ENCODE assay signal across 1 cellular context in genomic region chr1:149916193-149916926, GRCh38.
TF ChIP-seq lines count a peak whose summit lies in the region.

No MANE protein-coding gene starts in this region.

TF ChIP-seq in GM12878, 131 proteins besides CTCF, POLR2A, EP300 and RAD21:
- no peak for TF ChIP-seq ZNF687 (IDR thresholded peaks at IDR 0.05)
- TF ChIP-seq CEBPB (IDR thresholded peaks at IDR 0.05; ENCODE audit: borderline replicate concordance in 1 of 2, low read depth in 2 of 2, low read length in 2 of 2): no peak
- no peak for TF ChIP-seq EZH2 (IDR thresholded peaks at IDR 0.05; ENCODE audit: borderline replicate concordance, control insufficient read depth, low read depth, low read length)
- TF ChIP-seq HCFC1 (IDR thresholded peaks at IDR 0.05; ENCODE audit: low read length): no peak
- TF ChIP-seq RFX5 (IDR thresholded peaks at IDR 0.05; ENCODE audit: low read depth, low read length): no peak
- TF ChIP-seq, protein P1, sequence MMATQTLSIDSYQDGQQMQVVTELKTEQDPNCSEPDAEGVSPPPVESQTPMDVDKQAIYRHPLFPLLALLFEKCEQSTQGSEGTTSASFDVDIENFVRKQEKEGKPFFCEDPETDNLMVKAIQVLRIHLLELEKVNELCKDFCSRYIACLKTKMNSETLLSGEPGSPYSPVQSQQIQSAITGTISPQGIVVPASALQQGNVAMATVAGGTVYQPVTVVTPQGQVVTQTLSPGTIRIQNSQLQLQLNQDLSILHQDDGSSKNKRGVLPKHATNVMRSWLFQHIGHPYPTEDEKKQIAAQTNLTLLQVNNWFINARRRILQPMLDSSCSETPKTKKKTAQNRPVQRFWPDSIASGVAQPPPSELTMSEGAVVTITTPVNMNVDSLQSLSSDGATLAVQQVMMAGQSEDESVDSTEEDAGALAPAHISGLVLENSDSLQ (IDR thresholded peaks at IDR 0.05): no peak
